ENCODE assay signal across 10 cellular contexts in genomic region chr12:3313655-3314305, GRCh38.
A peak's percentile ranks its signal among the peaks of the same experiment; 100 is the strongest.
DNase-seq lines count a peak whose midpoint lies in the region; ATAC-seq, FAIRE-seq and TF ChIP-seq lines count a peak whose summit lies in the region.
"Had no signal": no experiment of that assay in that cellular context is flagged by ENCODE, and none has a peak within 500 bp of the region (broad histone marks: within the 10 kb centered on the region; RNA-seq: fewer than 3 reads in every experiment).

No MANE protein-coding gene starts in this region.

- TF ChIP-seq CTCF in 22Rv1 (IDR thresholded peaks at IDR 0.05) (0 out of 2 replicates have a peak, but pooled peaks have one; percentile 4), adrenal gland (IDR thresholded peaks at IDR 0.05) (peak in 4 of 6 experiments; percentile 12 to 29 (median 27))

- ATAC-seq in left lobe of liver (peak; percentile 37), GM21528 (IDR thresholded peaks at IDR 0.05; ENCODE audit: low FRiP score, unreplicated experiment) (no peak), GM18517 (IDR thresholded peaks at IDR 0.05; ENCODE audit: unreplicated experiment) (no peak)

- 44 to 59% (median 46%) methylated on average over 4 to 8 of the region's 8 CpGs for WGBS in adrenal gland, 4 donors

- H3K27ac ChIP-seq in 22Rv1 (no peak overlapping the region), adrenal gland (no peak overlapping the region)

- H3K4me1 ChIP-seq in adrenal gland (replicated peaks in 1 of 2), result no peaks in the 10 kb centered on the region
- H3K4me1 ChIP-seq: HAP-1 had no signal

- intact Hi-C loops in adrenal gland (cut with DNase I), result no loop called here

- no peak for FAIRE-seq in frontal cortex (lab: Jason Lieb, UNC)
- FAIRE-seq: colon had no signal

- no peaks in the 10 kb centered on the region for H3K27me3 ChIP-seq in adrenal gland

- TF ChIP-seq POLR2A in adrenal gland (IDR thresholded peaks at IDR 0.05), result no peak

- no peaks in the 10 kb centered on the region for H3K36me3 ChIP-seq in adrenal gland (replicated peaks in 1 of 2)
- H3K36me3 ChIP-seq: HAP-1 had no signal

- DNase-seq in DMS79 (lab: John Stamatoyannopoulos, UW) (peak; percentile 43), NCI-H1092 treated with DMSO at 0.1 percent for 48 hours (lab: John Stamatoyannopoulos, UW) (peak; percentile 64), adrenal gland (peak in 2 of 7 donors; percentile 16 to 28), left lobe of liver (ENCODE audit: low spot score) (no peak), frontal cortex (ENCODE audit: low spot score in 2 of 2) (no peak)

- H3K9me3 ChIP-seq in adrenal gland (replicated peaks in 1 of 3), result no peaks in the 10 kb centered on the region
- H3K9me3 ChIP-seq: HAP-1 had no signal

- no peak overlapping the region for H3K4me3 ChIP-seq in adrenal gland
- H3K4me3 ChIP-seq: HAP-1 had no signal

Comparison
In these comparisons a context has a peak if more than half of its experiments do, and no peak if none do; other contexts are left out.
1. DNase-seq: peak in DMS79 (single experiment) and NCI-H1092 treated with DMSO at 0.1 percent for 48 hours (single experiment); none in left lobe of liver (single experiment) and frontal cortex (0 of 2).